ENCODE assay signal across 19 cellular contexts in the genomic region with DNA sequence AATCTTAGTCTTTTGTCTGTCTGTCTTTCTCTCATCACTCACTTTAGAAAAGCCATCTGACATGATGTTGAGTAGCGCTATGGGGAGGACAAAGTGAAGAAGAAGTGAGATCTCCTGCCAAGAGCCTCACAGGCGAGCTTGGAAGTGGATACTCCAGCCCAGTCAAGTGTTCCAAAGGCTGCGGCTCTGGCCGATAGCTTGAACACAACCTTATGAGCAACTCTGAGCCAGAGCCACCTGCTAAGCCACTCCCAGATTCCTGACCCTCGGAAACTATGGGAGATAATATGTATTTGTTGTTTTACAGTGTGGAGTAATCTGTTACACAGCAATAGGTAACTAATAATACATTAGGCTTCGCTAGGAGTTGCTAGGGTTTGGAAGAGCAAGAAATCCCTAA.
DNase-seq lines count a peak whose midpoint lies in the region; TF ChIP-seq lines count a peak whose summit lies in the region.
"Had no signal": no experiment of that assay in that cellular context is flagged by ENCODE, and none has a peak within 500 bp of the region (broad histone marks: within the 10 kb centered on the region; RNA-seq: fewer than 3 reads in every experiment).

No MANE protein-coding gene starts in this region.

- H3K4me3 ChIP-seq in Caco-2 (ENCODE audit: low read depth, low read length) (no peak overlapping the region), hepatocyte (no peak overlapping the region)
- H3K4me3 ChIP-seq: BLaER1 had no signal

- no peak overlapping the region for H3K4me3 Mint-ChIP-seq in Caco-2 (ENCODE audit: unreplicated experiment)
- H3K4me3 Mint-ChIP-seq in progenitor cell of endocrine pancreas (ENCODE audit: low read depth) = no peak overlapping the region
- H3K4me3 Mint-ChIP-seq: CD4-positive, alpha-beta memory T cell had no signal

- H3K4me2 ChIP-seq in hepatocyte = no peak overlapping the region
- H3K4me2 ChIP-seq: BLaER1, SK-N-SH had no signal

- H3K9me3 ChIP-seq in Caco-2 (no peaks in the 10 kb centered on the region), hepatocyte (ENCODE audit: low read depth) (no peaks in the 10 kb centered on the region)
- H3K9me3 ChIP-seq: BLaER1, SK-N-SH had no signal

- no peaks in the 10 kb centered on the region for H3K9me2 ChIP-seq in hepatocyte (replicated peaks; ENCODE audit: insufficient read depth)
- H3K9me2 ChIP-seq: SK-N-SH had no signal

- H3K27me3 ChIP-seq in Caco-2 (replicated peaks; ENCODE audit: control insufficient read depth, insufficient read depth, low read length) (no peaks in the 10 kb centered on the region), hepatocyte (no peaks in the 10 kb centered on the region)
- H3K27me3 ChIP-seq: BLaER1 had no signal

- H3K36me3 ChIP-seq in Caco-2 (ENCODE audit: control insufficient read depth, insufficient read depth, low read length) (no peaks in the 10 kb centered on the region), hepatocyte (replicated peaks; ENCODE audit: insufficient read depth, low read depth) (no peaks in the 10 kb centered on the region)
- H3K36me3 ChIP-seq: BLaER1 had no signal

- H3K27me3 Mint-ChIP-seq in Caco-2 (ENCODE audit: insufficient read depth, unreplicated experiment) = no peaks in the 10 kb centered on the region
- H3K27me3 Mint-ChIP-seq in progenitor cell of endocrine pancreas = no peaks in the 10 kb centered on the region
- H3K27me3 Mint-ChIP-seq: CD4-positive, alpha-beta memory T cell had no signal

- CTCF ChIA-PET in Caco-2 (lab: Charles Lee) = no interaction called here

- peak; percentile 26 to 46 for DNase-seq in Caco-2
- DNase-seq in NCI-H2029 treated with DMSO at 0.1 percent for 48 hours (lab: John Stamatoyannopoulos, UW) = peak; percentile 49
- DNase-seq in hepatocyte (ENCODE audit: low spot score) = peak; percentile 52
- DNase-seq in progenitor cell of endocrine pancreas (ENCODE audit: low spot score, unreplicated experiment) = no peak
- no peak for DNase-seq in NCI-H128 (lab: John Stamatoyannopoulos, UW; ENCODE audit: unreplicated experiment)
- DNase-seq in HK-2 (ENCODE audit: unreplicated experiment) = no peak
- no peak for DNase-seq in putamen (ENCODE audit: low spot score)
- DNase-seq: CD4-positive, alpha-beta memory T cell; DMS53; MM.1S; NCI-H1092; NCI-H146; NCI-H2081 treated with DMSO at 0.1 percent for 48 hours; NCI-H345; NCI-H526 treated with DMSO at 0.1 percent for 48 hours; OCI-M1; SHP77 treated with DMSO at 0.1 percent for 48 hours; SK-N-SH had no signal

- peaks cover 8% of the 10 kb centered on the region for H3K4me1 Mint-ChIP-seq in Caco-2 (ENCODE audit: low read depth, unreplicated experiment)
- H3K4me1 Mint-ChIP-seq in progenitor cell of endocrine pancreas (ENCODE audit: low read depth) = peaks cover 26% of the 10 kb centered on the region

- H2AFZ ChIP-seq in hepatocyte = no peak overlapping the region

- H3K79me2 ChIP-seq in hepatocyte = peaks cover 89% of the 10 kb centered on the region

- no TSS peak for BruUV-seq in Caco-2 (replicated peaks; lab: Mats Ljungman, UMichigan)

- H3K27ac ChIP-seq in hepatocyte = peak overlapping the region; percentile 72
- H3K27ac ChIP-seq: BLaER1 had no signal

- H3K9me3 Mint-ChIP-seq in Caco-2 (ENCODE audit: unreplicated experiment) (no peaks in the 10 kb centered on the region), progenitor cell of endocrine pancreas (ENCODE audit: low read depth) (no peaks in the 10 kb centered on the region)
- H3K9me3 Mint-ChIP-seq: CD4-positive, alpha-beta memory T cell had no signal

- no peaks in the 10 kb centered on the region for H3K36me3 Mint-ChIP-seq in Caco-2 (ENCODE audit: insufficient read depth, unreplicated experiment)
- no peaks in the 10 kb centered on the region for H3K36me3 Mint-ChIP-seq in progenitor cell of endocrine pancreas (ENCODE audit: insufficient read depth)
- H3K36me3 Mint-ChIP-seq: CD4-positive, alpha-beta memory T cell had no signal

- intact Hi-C loops in Caco-2 (cut with micrococcal nuclease; ENCODE audit: unreplicated experiment) = loop anchor here (2.0 to 5.0 kb wide), 2 partner anchors 36 to 73 kb away; no protein-coding TSS in a partner anchor

- H3K4me1 ChIP-seq in Caco-2 = peaks cover 8% of the 10 kb centered on the region
- peaks cover 4% of the 10 kb centered on the region for H3K4me1 ChIP-seq in hepatocyte (ENCODE audit: insufficient read depth)
- H3K4me1 ChIP-seq: BLaER1 had no signal

- H4K20me1 ChIP-seq in hepatocyte (ENCODE audit: insufficient read depth, poor library complexity, severe bottlenecking) = no peaks in the 10 kb centered on the region
- H4K20me1 ChIP-seq: BLaER1 had no signal

- H3K27ac Mint-ChIP-seq in Caco-2 (ENCODE audit: unreplicated experiment) (peak overlapping the region; percentile 11), progenitor cell of endocrine pancreas (peak overlapping the region; percentile 39)
- H3K27ac Mint-ChIP-seq: CD4-positive, alpha-beta memory T cell had no signal

- TF ChIP-seq CTCF in Caco-2 (IDR thresholded peaks at IDR 0.05; ENCODE audit: insufficient read depth in 1 of 2, low read depth in 1 of 2, low read length in 1 of 2, severe bottlenecking in 1 of 2, unreplicated experiment in 1 of 2) (no peak), hepatocyte (IDR thresholded peaks at IDR 0.05; ENCODE audit: poor library complexity) (no peak), progenitor cell of endocrine pancreas (IDR thresholded peaks at IDR 0.05; ENCODE audit: unreplicated experiment) (no peak)

- 74% methylated on average over 6 of the region's 6 CpGs for WGBS in hepatocyte (ENCODE audit: low lambda C conversion rate, missing lambda C conversion rate)

- POLR2A ChIA-PET in Caco-2 (lab: Charles Lee) = no interaction called here

Comparison
In these comparisons a context has a peak if more than half of its experiments do, and no peak if none do; other contexts are left out.
1. DNase-seq: peak in Caco-2 (2 of 2), NCI-H2029 treated with DMSO at 0.1 percent for 48 hours (single experiment) and hepatocyte (single experiment); none in progenitor cell of endocrine pancreas (single experiment), NCI-H128 (single experiment), HK-2 (single experiment) and putamen (single experiment).